In genomic region chr5:33997331-33997983, GRCh38 we compare ENCODE assay signal across 9 cellular contexts. TPM values are rescaled to one million over a fixed set of nuclear protein-coding genes. Genes with fewer than 3 reads are reported as not detected.
DNase-seq lines count a peak whose midpoint lies in the region; ATAC-seq and TF ChIP-seq lines count a peak whose summit lies in the region.
"Had no signal": no experiment of that assay in that cellular context is flagged by ENCODE, and none has a peak within 500 bp of the region (broad histone marks: within the 10 kb centered on the region; RNA-seq: fewer than 3 reads in every experiment).

No MANE protein-coding gene starts in this region.

- H3K27ac Mint-ChIP-seq in type B pancreatic cell: peak overlapping the region; percentile 48

- H3F3A ChIP-seq in Loucy (ENCODE audit: low read depth): no peaks in the 10 kb centered on the region

- H3K9me3 Mint-ChIP-seq in type B pancreatic cell: no peaks in the 10 kb centered on the region

- peaks cover 17% of the 10 kb centered on the region for H3K36me3 Mint-ChIP-seq in type B pancreatic cell

- H3K4me2 ChIP-seq in Loucy (ENCODE audit: low read depth, low read length, poor library complexity, severe bottlenecking): no peak overlapping the region

- H3K4me1 Mint-ChIP-seq in type B pancreatic cell (ENCODE audit: unreplicated experiment): peaks cover 32% of the 10 kb centered on the region

- no peak overlapping the region for H3K4me3 ChIP-seq in Loucy (ENCODE audit: low read length, poor library complexity, severe bottlenecking)
- no peak overlapping the region for H3K4me3 ChIP-seq in RWPE2 (ENCODE audit: severe bottlenecking)
- H3K4me3 ChIP-seq in lower lobe of right lung: no peak overlapping the region
- H3K4me3 ChIP-seq: BLaER1 treated with 17β-estradiol and CSF1 and Interleukin-3, amounts not matched to agents 10 nM and 100 nM had no signal

- no peaks in the 10 kb centered on the region for H3K27me3 Mint-ChIP-seq in type B pancreatic cell

- TF ChIP-seq CTCF in Loucy (conservative IDR thresholded peaks at IDR 0.05; ENCODE audit: low read length): peak; percentile 81
- peak; percentile 90 for TF ChIP-seq CTCF in RWPE2 (IDR thresholded peaks at IDR 0.05; ENCODE audit: poor library complexity, severe bottlenecking)
- peak; percentile 61 for TF ChIP-seq CTCF in lower lobe of right lung (IDR thresholded peaks at IDR 0.05)
- TF ChIP-seq CTCF in type B pancreatic cell (conservative IDR thresholded peaks at IDR 0.05): peak; percentile 74

- H4K20me1 ChIP-seq in Loucy (ENCODE audit: insufficient read depth, low read length, poor library complexity, severe bottlenecking): no peaks in the 10 kb centered on the region
- H4K20me1 ChIP-seq: BLaER1 treated with 17β-estradiol and CSF1 and Interleukin-3, amounts not matched to agents 10 nM and 100 nM had no signal

- H3K4me3 Mint-ChIP-seq in type B pancreatic cell: peak overlapping the region; percentile 44

- H3K4me1 ChIP-seq in Loucy (ENCODE audit: insufficient read depth, low read length, poor library complexity, severe bottlenecking): no peaks in the 10 kb centered on the region
- H3K4me1 ChIP-seq in RWPE2 (ENCODE audit: insufficient read depth, poor library complexity, severe bottlenecking): no peaks in the 10 kb centered on the region
- peaks cover 15% of the 10 kb centered on the region for H3K4me1 ChIP-seq in lower lobe of right lung

- peak; percentile 78 for ATAC-seq in GM21786 (IDR thresholded peaks at IDR 0.05; ENCODE audit: unreplicated experiment)
- ATAC-seq in RWPE2 (ENCODE audit: low read depth): peak; percentile 76
- peak; percentile 48 to 79 for ATAC-seq in lower lobe of right lung

- no peaks in the 10 kb centered on the region for H3K9me2 ChIP-seq in Loucy (replicated peaks; ENCODE audit: low read depth, low read length)

- H3K36me3 ChIP-seq in Loucy (ENCODE audit: insufficient read depth, low read length) (no peaks in the 10 kb centered on the region), RWPE2 (ENCODE audit: low read depth) (0 out of 2 replicates have a peak, but pooled peaks cover 3% of the 10 kb centered on the region), lower lobe of right lung (peaks cover 16% of the 10 kb centered on the region)

- H3K27ac ChIP-seq in RWPE2 (ENCODE audit: poor library complexity, severe bottlenecking) (no peak overlapping the region), lower lobe of right lung (no peak overlapping the region)
- H3K27ac ChIP-seq: BLaER1 treated with 17β-estradiol and CSF1 and Interleukin-3, amounts not matched to agents 10 nM and 100 nM had no signal

- H3K79me2 ChIP-seq in Loucy (ENCODE audit: insufficient read depth, low read length): no peaks in the 10 kb centered on the region

- intact Hi-C loops in lower lobe of right lung (cut with DNase I): no loop called here

- no peaks in the 10 kb centered on the region for H3K9me3 ChIP-seq in Loucy (ENCODE audit: insufficient read depth, low read depth, low read length)
- H3K9me3 ChIP-seq in RWPE2 (ENCODE audit: severe bottlenecking): peaks cover 2% of the 10 kb centered on the region
- H3K9me3 ChIP-seq in lower lobe of right lung: no peaks in the 10 kb centered on the region
- H3K9me3 ChIP-seq: BLaER1 treated with 17β-estradiol and CSF1 and Interleukin-3, amounts not matched to agents 10 nM and 100 nM had no signal

- H2AFZ ChIP-seq in Loucy (ENCODE audit: low read length): no peak overlapping the region

- no peak overlapping the region for H3K9ac ChIP-seq in Loucy (ENCODE audit: low read depth, low read length, poor library complexity, severe bottlenecking)
- H3K9ac ChIP-seq: BLaER1 treated with 17β-estradiol and CSF1 and Interleukin-3, amounts not matched to agents 10 nM and 100 nM had no signal

- no peaks in the 10 kb centered on the region for H3K27me3 ChIP-seq in Loucy (ENCODE audit: insufficient read depth, low read length, poor library complexity, severe bottlenecking)
- H3K27me3 ChIP-seq in RWPE2 (ENCODE audit: insufficient read depth, poor library complexity, severe bottlenecking): no peaks in the 10 kb centered on the region
- no peaks in the 10 kb centered on the region for H3K27me3 ChIP-seq in lower lobe of right lung (ENCODE audit: low read depth)
- H3K27me3 ChIP-seq: BLaER1 treated with 17β-estradiol and CSF1 and Interleukin-3, amounts not matched to agents 10 nM and 100 nM had no signal

- DNase-seq in NCI-H82 (lab: John Stamatoyannopoulos, UW): peak; percentile 53
- no peak for DNase-seq in NCI-H82 treated with DMSO at 0.1 percent for 48 hours (lab: John Stamatoyannopoulos, UW; ENCODE audit: unreplicated experiment)
- DNase-seq in RWPE2 (ENCODE audit: low spot score): no peak
- DNase-seq in dedifferentiated amniotic fluid mesenchymal stem cell (ENCODE audit: extremely low spot score): peak; percentile 89
- peak; percentile 57 for DNase-seq in lower lobe of right lung
- no peak for DNase-seq in type B pancreatic cell (ENCODE audit: extremely low spot score, unreplicated experiment)

RNA-seq across cellular contexts. Expression of gene AMACR, which starts 10.4 kb away (rescaled TPM):
- total RNA-seq in lower lobe of right lung: 12.2 TPM
- 30.7 and 35.1 TPM in 2 replicates for total RNA-seq in type B pancreatic cell (ENCODE audit: low replicate concordance)

RNA-seq across cellular contexts. Expression of gene SLC45A2, which starts 13.0 kb away (rescaled TPM):
- total RNA-seq in lower lobe of right lung (not detected), type B pancreatic cell (ENCODE audit: low replicate concordance) (0.62 and 2.1 TPM in 2 replicates)

RNA-seq across cellular contexts. Expression of gene C1QTNF3, which starts 45.6 kb away (rescaled TPM):
- total RNA-seq in lower lobe of right lung (6.7 TPM), type B pancreatic cell (ENCODE audit: low replicate concordance) (3.2 and 5.1 TPM in 2 replicates)

Comparison
In these comparisons a context has a peak if more than half of its experiments do, and no peak if none do; other contexts are left out.
1. DNase-seq: peak in NCI-H82 (single experiment), dedifferentiated amniotic fluid mesenchymal stem cell (single experiment) and lower lobe of right lung (single experiment); none in NCI-H82 treated with DMSO at 0.1 percent for 48 hours (single experiment), RWPE2 (single experiment) and type B pancreatic cell (single experiment).
2. Peak in every context shown above with its lines, with median percentiles within 50 percentile points of each other: ATAC-seq and CTCF ChIP-seq.